29 cellular contexts compared by ENCODE assay signal in genomic region chr1:235460768-235461167, GRCh38.
"Had no signal": no experiment of that assay in that cellular context is flagged by ENCODE, and none has a peak within 500 bp of the region (broad histone marks: within the 10 kb centered on the region; RNA-seq: fewer than 3 reads in every experiment).

No MANE protein-coding gene starts in this region.

- DNase-seq: activated CD4-positive, alpha-beta memory T cell treated with anti-CD3 and anti-CD28 coated beads for 36 hours; activated CD4-positive, alpha-beta T cell treated with anti-CD3 and anti-CD28 coated beads for 36 hours; activated CD4-positive, alpha-beta T cell treated with anti-CD3 and anti-CD28 coated beads, Interleukin-2, amount 10 ng/mL, durations not matched to agents 24 days and 14 days; activated CD4-positive, CD25-positive, alpha-beta regulatory T cell; activated CD4-positive, CD25-positive, alpha-beta regulatory T cell treated with anti-CD3 and anti-CD28 coated beads, Interleukin-2, amount 50 U/mL, for 72 hours; activated CD8-positive, alpha-beta memory T cell treated with anti-CD3 and anti-CD28 coated beads for 24 hours; activated effector memory CD4-positive, alpha-beta T cell treated with Interleukin-2 at 50 U/mL for 16 hours; activated gamma-delta T cell treated with Interleukin-2 at 50 U/mL for 16 hours; activated naive CD4-positive, alpha-beta T cell treated with anti-CD3 and anti-CD28 coated beads, Interleukin-2, amount 50 U/mL, for 16 hours; activated naive CD4-positive, alpha-beta T cell treated with Interleukin-2 at 50 U/mL for 16 hours; activated T-cell treated with anti-CD3 and anti-CD28 coated beads, Interleukin-2, amount 50 U/mL, for 4 hours; amniotic stem cell; anterior cingulate cortex; brain microvascular endothelial cell; dorsolateral prefrontal cortex; effector memory CD4-positive, alpha-beta T cell; endodermal cell; foreskin melanocyte; heart right ventricle; T-helper 2 cell had no signal

- ATAC-seq: activated CD4-positive, alpha-beta T cell treated with anti-CD3 and anti-CD28 coated beads for 36 hours; activated T-cell treated with anti-CD3 and anti-CD28 coated beads, Interleukin-2, amount 50 U/mL, for 4 hours; activated T-helper 17 cell treated with anti-CD3 and anti-CD28 coated beads, Interleukin-2, amount 50 U/mL, for 72 hours; esophagus mucosa; gastroesophageal sphincter; heart right ventricle had no signal

- H3K4me3 ChIP-seq: coronary artery, dorsolateral prefrontal cortex, gastroesophageal sphincter, heart right ventricle had no signal

- H3K4me1 ChIP-seq: heart right ventricle had no signal

- H3K27me3 Mint-ChIP-seq: activated CD4-positive, alpha-beta memory T cell treated with anti-CD3 and anti-CD28 coated beads for 36 hours; activated CD4-positive, alpha-beta T cell treated with anti-CD3 and anti-CD28 coated beads for 36 hours; activated CD4-positive, alpha-beta T cell treated with anti-CD3 and anti-CD28 coated beads, Interleukin-2, amount 10 ng/mL, durations not matched to agents 24 days and 14 days; activated naive CD8-positive, alpha-beta T cell; activated T-helper 17 cell treated with anti-CD3 and anti-CD28 coated beads, Interleukin-2, amount 50 U/mL, for 72 hours; central memory CD8-positive, alpha-beta T cell; dendritic cell treated with granulocyte-macrophage colony-stimulating factor and Interleukin-4, amounts not matched to agents 40 ng/mL and 50 ng/mL, for 4 days had no signal

- H3K27me3 ChIP-seq: brain microvascular endothelial cell, dorsolateral prefrontal cortex, gastroesophageal sphincter, heart right ventricle had no signal

- H3K27ac Mint-ChIP-seq: activated CD4-positive, alpha-beta memory T cell treated with anti-CD3 and anti-CD28 coated beads for 36 hours; activated CD4-positive, alpha-beta T cell treated with anti-CD3 and anti-CD28 coated beads for 36 hours; activated CD4-positive, alpha-beta T cell treated with anti-CD3 and anti-CD28 coated beads, Interleukin-2, amount 10 ng/mL, durations not matched to agents 24 days and 14 days; activated naive CD8-positive, alpha-beta T cell; activated T-helper 17 cell treated with anti-CD3 and anti-CD28 coated beads, Interleukin-2, amount 50 U/mL, for 72 hours; dendritic cell treated with granulocyte-macrophage colony-stimulating factor and Interleukin-4, amounts not matched to agents 40 ng/mL and 50 ng/mL, for 4 days; endodermal cell had no signal

- H3K27ac ChIP-seq: brain microvascular endothelial cell, coronary artery, dorsolateral prefrontal cortex, gastroesophageal sphincter, heart right ventricle had no signal

- H3K9me3 ChIP-seq: gastroesophageal sphincter, heart right ventricle had no signal

- FAIRE-seq: astrocyte, bronchial epithelial cell had no signal

- H3K9me3 Mint-ChIP-seq: activated CD4-positive, alpha-beta memory T cell treated with anti-CD3 and anti-CD28 coated beads for 36 hours; activated CD4-positive, alpha-beta T cell treated with anti-CD3 and anti-CD28 coated beads, Interleukin-2, amount 10 ng/mL, durations not matched to agents 24 days and 14 days; activated T-cell treated with anti-CD3 and anti-CD28 coated beads, Interleukin-2, amount 50 U/mL, for 4 hours; activated T-helper 17 cell treated with anti-CD3 and anti-CD28 coated beads, Interleukin-2, amount 50 U/mL, for 72 hours; central memory CD8-positive, alpha-beta T cell; dendritic cell treated with granulocyte-macrophage colony-stimulating factor and Interleukin-4, amounts not matched to agents 40 ng/mL and 50 ng/mL, for 4 days had no signal

- H3K4me1 Mint-ChIP-seq: endodermal cell had no signal

- H3K4me3 Mint-ChIP-seq: activated CD4-positive, alpha-beta memory T cell treated with anti-CD3 and anti-CD28 coated beads for 36 hours; activated CD4-positive, alpha-beta T cell treated with anti-CD3 and anti-CD28 coated beads for 36 hours; activated CD4-positive, alpha-beta T cell treated with anti-CD3 and anti-CD28 coated beads, Interleukin-2, amount 10 ng/mL, durations not matched to agents 24 days and 14 days; activated naive CD8-positive, alpha-beta T cell; activated T-cell treated with anti-CD3 and anti-CD28 coated beads, Interleukin-2, amount 50 U/mL, for 4 hours; activated T-helper 17 cell treated with anti-CD3 and anti-CD28 coated beads, Interleukin-2, amount 50 U/mL, for 72 hours; central memory CD8-positive, alpha-beta T cell; dendritic cell treated with granulocyte-macrophage colony-stimulating factor and Interleukin-4, amounts not matched to agents 40 ng/mL and 50 ng/mL, for 4 days; endodermal cell had no signal
